In genomic region chr9:91188719-91189590, GRCh38 we compare ENCODE assay signal across 18 cellular contexts.
A peak's percentile ranks its signal among the peaks of the same experiment; 100 is the strongest.
DNase-seq lines count a peak whose midpoint lies in the region; ATAC-seq and TF ChIP-seq lines count a peak whose summit lies in the region.
"Had no signal": no experiment of that assay in that cellular context is flagged by ENCODE, and none has a peak within 500 bp of the region (broad histone marks: within the 10 kb centered on the region; RNA-seq: fewer than 3 reads in every experiment).

No MANE protein-coding gene starts in this region.

- H3K4me1 Mint-ChIP-seq in activated naive CD4-positive, alpha-beta T cell treated with anti-CD3 and anti-CD28 coated beads for 36 hours (ENCODE audit: low read depth): peaks cover 38% of the 10 kb centered on the region
- H3K4me1 Mint-ChIP-seq in activated CD4-positive, alpha-beta memory T cell treated with anti-CD3 and anti-CD28 coated beads, Interleukin-2, amount 10 ng/mL, durations not matched to agents 7 days and 5 days: peaks cover 63% of the 10 kb centered on the region
- peaks cover 39 to 60% of the 10 kb centered on the region in 2 donors for H3K4me1 Mint-ChIP-seq in stimulated activated naive B cell treated with anti-CD40 and anti-IgM and Interleukin-4, amounts not matched to agents 10 μg/mL and 1 μg/mL and 100 μg/mL, for 72 hours

- 96% methylated on average over 11 of the region's 11 CpGs for WGBS in esophagus muscularis mucosa

- no peak for DNase-seq in activated naive CD4-positive, alpha-beta T cell treated with anti-CD3 and anti-CD28 coated beads for 36 hours
- DNase-seq in activated naive CD4-positive, alpha-beta T cell treated with anti-CD3 and anti-CD28 coated beads, Interleukin-2, amount 50 U/mL, for 16 hours: no peak
- DNase-seq in activated CD4-positive, alpha-beta memory T cell treated with anti-CD3 and anti-CD28 coated beads, Interleukin-2, amount 10 ng/mL, durations not matched to agents 7 days and 5 days: peak; percentile 12
- peak; percentile 70 for DNase-seq in esophagus muscularis mucosa (ENCODE audit: extremely low spot score)
- DNase-seq in stimulated activated naive B cell treated with anti-CD40 and anti-IgM and Interleukin-4, amounts not matched to agents 10 μg/mL and 1 μg/mL and 100 μg/mL, for 72 hours: no peak
- no peak for DNase-seq in globus pallidus (ENCODE audit: low spot score)
- no peak for DNase-seq in SHP77 treated with DMSO at 0.1 percent for 48 hours (lab: John Stamatoyannopoulos, UW)
- DNase-seq: CD4-positive, alpha-beta memory T cell; DMS79; KBM-7; NCI-H1048; NCI-H146; NCI-H2081 treated with DMSO at 0.1 percent for 48 hours; NCI-H2227 treated with DMSO at 0.1 percent for 48 hours; NCI-H524 treated with DMSO at 0.1 percent for 48 hours had no signal

- no peak for TF ChIP-seq EP300 in esophagus muscularis mucosa (IDR thresholded peaks at IDR 0.05)

- no peak overlapping the region for H3K27ac ChIP-seq in esophagus muscularis mucosa (replicated peaks in 1 of 4)

- CTCF ChIA-PET in activated naive CD4-positive, alpha-beta T cell treated with anti-CD3 and anti-CD28 coated beads for 36 hours (lab: Charles Lee): no interaction called here
- CTCF ChIA-PET in activated CD4-positive, alpha-beta memory T cell treated with anti-CD3 and anti-CD28 coated beads, Interleukin-2, amount 10 ng/mL, durations not matched to agents 7 days and 5 days (lab: Charles Lee): no interaction called here

- no peaks in the 10 kb centered on the region for H3K27me3 Mint-ChIP-seq in activated naive CD4-positive, alpha-beta T cell treated with anti-CD3 and anti-CD28 coated beads for 36 hours (ENCODE audit: low read depth)
- no peaks in the 10 kb centered on the region for H3K27me3 Mint-ChIP-seq in activated CD4-positive, alpha-beta memory T cell treated with anti-CD3 and anti-CD28 coated beads, Interleukin-2, amount 10 ng/mL, durations not matched to agents 7 days and 5 days
- H3K27me3 Mint-ChIP-seq in stimulated activated naive B cell treated with anti-CD40 and anti-IgM and Interleukin-4, amounts not matched to agents 10 μg/mL and 1 μg/mL and 100 μg/mL, for 72 hours: no peaks in the 10 kb centered on the region
- H3K27me3 Mint-ChIP-seq: B cell; CD4-positive, alpha-beta memory T cell had no signal

- no peak for ATAC-seq in stimulated activated naive B cell treated with anti-CD40 and anti-IgM and Interleukin-4, amounts not matched to agents 10 μg/mL and 1 μg/mL and 100 μg/mL, for 72 hours (replicated peaks)
- ATAC-seq: GM12878, GM23338 had no signal

- H3K27me3 ChIP-seq in esophagus muscularis mucosa: no peaks in the 10 kb centered on the region

- no peaks in the 10 kb centered on the region for H3K36me3 ChIP-seq in esophagus muscularis mucosa

- no peak overlapping the region for H3K4me3 Mint-ChIP-seq in activated naive CD4-positive, alpha-beta T cell treated with anti-CD3 and anti-CD28 coated beads for 36 hours
- no peak overlapping the region for H3K4me3 Mint-ChIP-seq in activated CD4-positive, alpha-beta memory T cell treated with anti-CD3 and anti-CD28 coated beads, Interleukin-2, amount 10 ng/mL, durations not matched to agents 7 days and 5 days
- no peak overlapping the region for H3K4me3 Mint-ChIP-seq in stimulated activated naive B cell treated with anti-CD40 and anti-IgM and Interleukin-4, amounts not matched to agents 10 μg/mL and 1 μg/mL and 100 μg/mL, for 72 hours
- H3K4me3 Mint-ChIP-seq: B cell; CD4-positive, alpha-beta memory T cell; GM23338 had no signal

- intact Hi-C loops in activated naive CD4-positive, alpha-beta T cell treated with anti-CD3 and anti-CD28 coated beads for 36 hours (cut with micrococcal nuclease): no loop called here
- intact Hi-C loops in esophagus muscularis mucosa (cut with DNase I): loop anchor here (5.0 kb wide), 2 partner anchors 77 to 97 kb away; no protein-coding TSS in a partner anchor

- peaks cover 3% of the 10 kb centered on the region for H3K36me3 Mint-ChIP-seq in activated naive CD4-positive, alpha-beta T cell treated with anti-CD3 and anti-CD28 coated beads for 36 hours (ENCODE audit: low read depth)
- peaks cover 36% of the 10 kb centered on the region for H3K36me3 Mint-ChIP-seq in activated CD4-positive, alpha-beta memory T cell treated with anti-CD3 and anti-CD28 coated beads, Interleukin-2, amount 10 ng/mL, durations not matched to agents 7 days and 5 days (ENCODE audit: low read depth)
- peaks cover 5 to 11% of the 10 kb centered on the region in 2 donors for H3K36me3 Mint-ChIP-seq in stimulated activated naive B cell treated with anti-CD40 and anti-IgM and Interleukin-4, amounts not matched to agents 10 μg/mL and 1 μg/mL and 100 μg/mL, for 72 hours
- H3K36me3 Mint-ChIP-seq: CD4-positive, alpha-beta memory T cell had no signal

- peaks cover 28 to 42% (median 35%) of the 10 kb centered on the region in 4 donors for H3K4me1 ChIP-seq in esophagus muscularis mucosa

- H3K9me3 Mint-ChIP-seq in activated naive CD4-positive, alpha-beta T cell treated with anti-CD3 and anti-CD28 coated beads for 36 hours: peaks cover 11% of the 10 kb centered on the region
- peaks cover 22% of the 10 kb centered on the region for H3K9me3 Mint-ChIP-seq in activated CD4-positive, alpha-beta memory T cell treated with anti-CD3 and anti-CD28 coated beads, Interleukin-2, amount 10 ng/mL, durations not matched to agents 7 days and 5 days
- H3K9me3 Mint-ChIP-seq in stimulated activated naive B cell treated with anti-CD40 and anti-IgM and Interleukin-4, amounts not matched to agents 10 μg/mL and 1 μg/mL and 100 μg/mL, for 72 hours: peaks cover 6% of the 10 kb centered on the region in 2 donors

- no peak overlapping the region for H3K4me3 ChIP-seq in esophagus muscularis mucosa
- H3K4me3 ChIP-seq: GM12878, GM23338 had no signal

- no peak for TF ChIP-seq CTCF in esophagus muscularis mucosa (IDR thresholded peaks at IDR 0.05)

- H3K27ac Mint-ChIP-seq in activated naive CD4-positive, alpha-beta T cell treated with anti-CD3 and anti-CD28 coated beads for 36 hours: peak overlapping the region; percentile 56
- no peak overlapping the region for H3K27ac Mint-ChIP-seq in activated CD4-positive, alpha-beta memory T cell treated with anti-CD3 and anti-CD28 coated beads, Interleukin-2, amount 10 ng/mL, durations not matched to agents 7 days and 5 days
- peak overlapping the region; percentile 25 for H3K27ac Mint-ChIP-seq in stimulated activated naive B cell treated with anti-CD40 and anti-IgM and Interleukin-4, amounts not matched to agents 10 μg/mL and 1 μg/mL and 100 μg/mL, for 72 hours
- H3K27ac Mint-ChIP-seq: B cell, GM23338 had no signal

- no peak for TF ChIP-seq POLR2A in esophagus muscularis mucosa (IDR thresholded peaks at IDR 0.05; ENCODE audit: low read depth)

- no peaks in the 10 kb centered on the region for H3K9me3 ChIP-seq in esophagus muscularis mucosa

- POLR2A ChIA-PET in activated CD4-positive, alpha-beta memory T cell treated with anti-CD3 and anti-CD28 coated beads, Interleukin-2, amount 10 ng/mL, durations not matched to agents 7 days and 5 days (lab: Charles Lee): interaction anchor here (0.9 to 5.3 kb wide), 6 partner anchors 12 to 38 kb away, joined by 4 to 36 read pairs (median 8); no protein-coding TSS in a partner anchor

Comparison
In these comparisons a context has a peak if more than half of its experiments do, and no peak if none do; other contexts are left out.
1. DNase-seq: peak in activated CD4-positive, alpha-beta memory T cell treated with anti-CD3 and anti-CD28 coated beads, Interleukin-2, amount 10 ng/mL, durations not matched to agents 7 days and 5 days (single experiment) and esophagus muscularis mucosa (single experiment); none in activated naive CD4-positive, alpha-beta T cell treated with anti-CD3 and anti-CD28 coated beads for 36 hours (single experiment), activated naive CD4-positive, alpha-beta T cell treated with anti-CD3 and anti-CD28 coated beads, Interleukin-2, amount 50 U/mL, for 16 hours (single experiment), stimulated activated naive B cell treated with anti-CD40 and anti-IgM and Interleukin-4, amounts not matched to agents 10 μg/mL and 1 μg/mL and 100 μg/mL, for 72 hours (single experiment), globus pallidus (single experiment) and SHP77 treated with DMSO at 0.1 percent for 48 hours (single experiment).